In genomic region chr12:92244036-92244435, GRCh38 we compare ENCODE assay signal across 13 cellular contexts.
DNase-seq lines count a peak whose midpoint lies in the region; ATAC-seq and TF ChIP-seq lines count a peak whose summit lies in the region.
"Had no signal": no experiment of that assay in that cellular context is flagged by ENCODE, and none has a peak within 500 bp of the region (broad histone marks: within the 10 kb centered on the region; RNA-seq: fewer than 3 reads in every experiment).

No MANE protein-coding gene starts in this region.

- H3K4me3 ChIP-seq in AG09309 (ENCODE audit: control insufficient read depth, low read depth, low read length) (no peak overlapping the region), adrenal gland (peak overlapping the region in 1 of 4 donors; percentile 32), heart left ventricle (peak overlapping the region in 1 of 12 donors; percentile 23), ovary (no peak overlapping the region), MG63 (no peak overlapping the region)
- H3K4me3 ChIP-seq: GM12878 had no signal

- ATAC-seq in heart left ventricle (peak; percentile 95 to 98 (median 96)), HG02678 (IDR thresholded peaks at IDR 0.05; ENCODE audit: unreplicated experiment) (no peak)
- ATAC-seq: GM12878, left colon had no signal

- peak overlapping the region in 3 of 5 donors; percentile 21 to 54 (median 51) for H3K27ac ChIP-seq in adrenal gland
- H3K27ac ChIP-seq in heart left ventricle: peak overlapping the region; percentile 48 to 78 (median 68)
- peak overlapping the region in 1 of 2 donors; percentile 49 for H3K27ac ChIP-seq in ovary

- DNase-seq in AG09309 (ENCODE audit: low read depth) (peak; percentile 1), adrenal gland (peak; percentile 29 to 64 (median 39)), heart left ventricle (peak in 2 of 5 donors; percentile 32 to 61), ovary (peak in 3 of 5 donors; percentile 29 to 67 (median 37)), MG63 (no peak), UCSD-AML1 (lab: John Stamatoyannopoulos, UW; ENCODE audit: unreplicated experiment) (no peak)
- no peak for DNase-seq in activated T-cell treated with anti-CD3 and anti-CD28 coated beads, Interleukin-2, amount 50 U/mL, for 1 hour
- DNase-seq: CD4-positive, CD25-positive, alpha-beta regulatory T cell; GOT3; NCI-H1436 treated with DMSO at 0.1 percent for 48 hours had no signal

- WGBS in adrenal gland, 4 donors: 10 to 24% (median 20%) methylated on average over 3 of the region's 3 CpGs
- WGBS in heart left ventricle, 4 donors: 29 to 47% (median 38%) methylated on average over 3 of the region's 3 CpGs
- WGBS in ovary, 3 donors: 5 to 10% (median 6%) methylated on average over 3 of the region's 3 CpGs

- no peaks in the 10 kb centered on the region for H3K36me3 ChIP-seq in adrenal gland (replicated peaks in 1 of 2)
- H3K36me3 ChIP-seq in heart left ventricle: no peaks in the 10 kb centered on the region
- no peaks in the 10 kb centered on the region for H3K36me3 ChIP-seq in ovary
- no peaks in the 10 kb centered on the region for H3K36me3 ChIP-seq in MG63

- intact Hi-C loops in adrenal gland (cut with DNase I): no loop called here
- intact Hi-C loops in heart left ventricle (cut with DNase I): loop anchor here in 8 of 10 donors (1.0 to 10.0 kb wide), 12 partner anchors 97 to 862 kb away; partner anchors contain the start of gene BTG1 (in 4 of the 8)
- intact Hi-C loops in ovary (cut with DNase I): loop anchor here in 1 of 4 donors (10.0 kb wide), 1 partner anchor 99 kb away; the partner anchor contains the start of gene BTG1

- TF ChIP-seq POLR2A in adrenal gland (IDR thresholded peaks at IDR 0.05): no peak
- TF ChIP-seq POLR2A in heart left ventricle (IDR thresholded peaks at IDR 0.05): no peak
- no peak for TF ChIP-seq POLR2A in ovary (IDR thresholded peaks at IDR 0.05)

- TF ChIP-seq CTCF in AG09309 (IDR thresholded peaks at IDR 0.05; ENCODE audit: control insufficient read depth, insufficient read depth, low read depth, low read length, missing control alignments): peak; percentile 1
- peak in 2 of 6 experiments; percentile 10 to 22 for TF ChIP-seq CTCF in adrenal gland (IDR thresholded peaks at IDR 0.05)
- TF ChIP-seq CTCF in heart left ventricle (IDR thresholded peaks at IDR 0.05): peak in 8 of 12 donors; percentile 22 to 54 (median 32)
- TF ChIP-seq CTCF in ovary (IDR thresholded peaks at IDR 0.05): peak in 2 of 3 donors; percentile 30

- peaks cover 10 to 21% of the 10 kb centered on the region in 2 donors for H3K4me1 ChIP-seq in adrenal gland (replicated peaks in 1 of 2)
- peaks cover 5 to 25% (median 15%) of the 10 kb centered on the region in 12 donors for H3K4me1 ChIP-seq in heart left ventricle
- peaks cover 5% of the 10 kb centered on the region for H3K4me1 ChIP-seq in ovary (ENCODE audit: insufficient read depth)

- peak; percentile 72 for TF ChIP-seq EP300 in ovary (IDR thresholded peaks at IDR 0.05)

- H3K9me3 ChIP-seq in adrenal gland (replicated peaks in 1 of 3): no peaks in the 10 kb centered on the region
- no peaks in the 10 kb centered on the region for H3K9me3 ChIP-seq in heart left ventricle
- no peaks in the 10 kb centered on the region for H3K9me3 ChIP-seq in ovary
- H3K9me3 ChIP-seq in MG63: no peaks in the 10 kb centered on the region

- H3K27me3 ChIP-seq in adrenal gland: no peaks in the 10 kb centered on the region
- H3K27me3 ChIP-seq in heart left ventricle: no peaks in the 10 kb centered on the region
- H3K27me3 ChIP-seq in ovary: no peaks in the 10 kb centered on the region
- H3K27me3 ChIP-seq in MG63: no peaks in the 10 kb centered on the region

Comparison
In these comparisons a context has a peak if more than half of its experiments do, and no peak if none do; other contexts are left out.
1. DNase-seq: peak in AG09309 (single experiment), adrenal gland (7 of 7) and ovary (3 of 5); none in activated T-cell treated with anti-CD3 and anti-CD28 coated beads, Interleukin-2, amount 50 U/mL, for 1 hour (single experiment), MG63 (single experiment) and UCSD-AML1 (single experiment).
2. intact Hi-C loops: an anchor here in heart left ventricle (1.0 to 10.0 kb wide); none called in adrenal gland.